In the genomic region with DNA sequence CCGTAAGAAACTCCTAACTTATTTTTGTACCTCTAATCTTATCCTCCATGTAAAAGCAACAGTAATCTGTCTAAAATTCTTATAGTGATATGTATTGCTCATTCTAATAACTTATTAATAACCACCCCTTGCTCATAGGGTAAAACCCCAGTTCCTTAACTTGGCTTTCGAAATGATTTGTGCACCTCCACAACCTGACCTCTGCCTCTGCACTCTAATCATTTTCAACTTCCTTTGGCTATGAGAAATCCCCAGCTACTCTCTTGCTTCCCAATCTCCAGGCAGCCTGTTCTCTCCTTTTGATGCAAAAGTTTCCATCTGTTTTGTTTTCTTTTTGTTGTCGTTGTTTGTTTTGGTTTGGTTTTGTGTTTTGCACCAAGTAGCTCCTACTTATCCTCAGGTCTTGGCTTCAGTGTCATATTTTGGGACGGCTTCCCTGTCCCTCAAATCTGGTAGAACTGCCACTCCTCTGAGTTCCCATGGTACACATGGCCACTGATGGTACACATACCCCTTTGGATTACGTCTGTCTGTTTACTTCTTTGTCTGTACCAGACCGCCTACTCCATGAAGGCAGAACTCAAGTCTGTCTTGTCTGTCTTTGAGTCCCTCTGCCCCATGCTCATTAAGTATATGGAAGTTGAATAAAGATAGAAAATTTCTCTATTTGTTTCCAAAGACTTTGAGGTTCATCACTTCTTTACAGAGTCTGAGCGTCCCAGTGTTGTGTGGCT, we compare ENCODE assay signal across 9 cellular contexts.
DNase-seq lines count a peak whose midpoint lies in the region; ATAC-seq, FAIRE-seq and TF ChIP-seq lines count a peak whose summit lies in the region.
"Had no signal": no experiment of that assay in that cellular context is flagged by ENCODE, and none has a peak within 500 bp of the region (broad histone marks: within the 10 kb centered on the region; RNA-seq: fewer than 3 reads in every experiment).

No MANE protein-coding gene starts in this region.

- no TSS peak for BruUV-seq in IMR-90 (replicated peaks; lab: Mats Ljungman, UMichigan)

- no peaks in the 10 kb centered on the region for H3K36me3 ChIP-seq in IMR-90 (ENCODE audit: control insufficient read depth, insufficient read depth, low read length)
- no peaks in the 10 kb centered on the region for H3K36me3 ChIP-seq in smooth muscle cell (ENCODE audit: low read depth)
- no peaks in the 10 kb centered on the region for H3K36me3 ChIP-seq in BE2C

- no peak overlapping the region for H2BK5ac ChIP-seq in IMR-90 (ENCODE audit: low read depth, low read length, poor library complexity, severe bottlenecking)

- no peak overlapping the region; the same call in 1 of the 2 replicates for H3K18ac ChIP-seq in IMR-90 (ENCODE audit: low read depth, low read length)

- H3K27me3 ChIP-seq in IMR-90 (ENCODE audit: control insufficient read depth, insufficient read depth, low read length) = no peaks in the 10 kb centered on the region
- H3K27me3 ChIP-seq in smooth muscle cell (ENCODE audit: low read depth) = no peaks in the 10 kb centered on the region
- no peaks in the 10 kb centered on the region for H3K27me3 ChIP-seq in BE2C

- no peak for FAIRE-seq in GM12891 (lab: Jason Lieb, UNC)
- FAIRE-seq: colon had no signal

- H3K9me3 ChIP-seq in IMR-90 (ENCODE audit: control insufficient read depth, insufficient read depth, low read length) = no peaks in the 10 kb centered on the region
- H3K9me3 ChIP-seq in smooth muscle cell (replicated peaks; ENCODE audit: low read depth) = no peaks in the 10 kb centered on the region
- no peaks in the 10 kb centered on the region for H3K9me3 ChIP-seq in BE2C

- H2BK15ac ChIP-seq in IMR-90 (ENCODE audit: low read depth, low read length) = peak overlapping the region; percentile 35; the same call in 1 of the 3 replicates

- ATAC-seq in GM19324 (IDR thresholded peaks at IDR 0.05; ENCODE audit: low FRiP score, unreplicated experiment) (peak; percentile 83), HG02840 (IDR thresholded peaks at IDR 0.05; ENCODE audit: low FRiP score, unreplicated experiment) (peak; percentile 87), IMR-90 (ENCODE audit: low read depth) (no peak)

- no peak for DNase-seq in GM12891 (ENCODE audit: insufficient read length, low spot score)
- no peak for DNase-seq in IMR-90
- DNase-seq in smooth muscle cell (lab: John Stamatoyannopoulos, UW; ENCODE audit: unreplicated experiment) = no peak
- no peak for DNase-seq in BE2C
- DNase-seq in NCI-H1048 (lab: John Stamatoyannopoulos, UW) = no peak
- DNase-seq in NCI-H526 (lab: John Stamatoyannopoulos, UW) = no peak

- no peak overlapping the region for H3K23ac ChIP-seq in IMR-90 (ENCODE audit: low read depth, low read length)

- H2AK9ac ChIP-seq in IMR-90 (replicated peaks; ENCODE audit: low read depth, low read length, poor library complexity) = no peak overlapping the region

- H3K9ac ChIP-seq in IMR-90 (ENCODE audit: low read depth, low read length) (no peak overlapping the region), smooth muscle cell (ENCODE audit: low read depth) (no peak overlapping the region)

- POLR2A ChIA-PET in IMR-90 (lab: Charles Lee; ENCODE audit: unreplicated experiment) = no interaction called here

- peak overlapping the region; percentile 40; the same call in 1 of the 2 replicates for H3K4ac ChIP-seq in IMR-90 (ENCODE audit: low read depth, low read length)

- peak overlapping the region; percentile 75 for H2AK5ac ChIP-seq in IMR-90 (ENCODE audit: low read depth, low read length)

- TF ChIP-seq RAD21 in IMR-90 (IDR thresholded peaks at IDR 0.05; ENCODE audit: low read length) = no peak

- peaks cover 18% of the 10 kb centered on the region for H3F3A ChIP-seq in smooth muscle cell (ENCODE audit: low read depth)

- peaks cover 8% of the 10 kb centered on the region; the same call in 1 of the 2 replicates for H3K4me1 ChIP-seq in IMR-90 (ENCODE audit: control insufficient read depth, insufficient read depth, low read length)
- peaks cover 5% of the 10 kb centered on the region for H3K4me1 ChIP-seq in smooth muscle cell (ENCODE audit: low read depth)
- no peaks in the 10 kb centered on the region for H3K4me1 ChIP-seq in BE2C

- H3K4me3 ChIP-seq in IMR-90 (ENCODE audit: insufficient read depth, low read depth, low read length) (no peak overlapping the region), smooth muscle cell (no peak overlapping the region), BE2C (ENCODE audit: low read depth, low read length) (no peak overlapping the region)

- dilution Hi-C loops in IMR-90 (cut with HindIII; ENCODE audit: low sequenced_read_pairs, unreplicated experiment) = no loop called here

- no peak overlapping the region for H2AFZ ChIP-seq in IMR-90 (replicated peaks; ENCODE audit: low read length, poor library complexity)
- no peak overlapping the region for H2AFZ ChIP-seq in smooth muscle cell (ENCODE audit: low read depth)

- H4K20me1 ChIP-seq in IMR-90 (ENCODE audit: insufficient read depth, low read length) (no peaks in the 10 kb centered on the region), smooth muscle cell (ENCODE audit: low read depth) (no peaks in the 10 kb centered on the region)

- H4K91ac ChIP-seq in IMR-90 (ENCODE audit: insufficient read depth, low read depth, low read length) = no peak overlapping the region

- H3K27ac ChIP-seq in IMR-90 (ENCODE audit: insufficient read depth, low read length) (no peak overlapping the region), smooth muscle cell (ENCODE audit: low read depth) (no peak overlapping the region)

- H3K79me2 ChIP-seq in smooth muscle cell (ENCODE audit: low read depth) = no peaks in the 10 kb centered on the region

- TF ChIP-seq POLR2A in GM12891 (IDR thresholded peaks at IDR 0.05; ENCODE audit: low read depth, low read length) (no peak), IMR-90 (IDR thresholded peaks at IDR 0.05; ENCODE audit: low read depth, low read length) (no peak)

- intact Hi-C loops in IMR-90 (cut with micrococcal nuclease) = no loop called here

- H3K4me2 ChIP-seq in IMR-90 (ENCODE audit: low read depth, low read length) = no peak overlapping the region
- H3K4me2 ChIP-seq in smooth muscle cell = no peak overlapping the region

- 78% methylated on average over 1 of the region's 7 CpGs; no CpG with 5 or more reads in 1 of the 2 experiments for WGBS in IMR-90 (ENCODE audit: extremely low coverage in 2 of 2, insufficient read length in 1 of 2), 2 experiments
- 92% methylated on average over 7 of the region's 7 CpGs for WGBS in smooth muscle cell (ENCODE audit: low lambda C conversion rate)

- TF ChIP-seq CTCF in IMR-90 (conservative IDR thresholded peaks at IDR 0.05; ENCODE audit: low read depth, low read length) = no peak
- no peak for TF ChIP-seq CTCF in smooth muscle cell (IDR thresholded peaks at IDR 0.05; ENCODE audit: borderline replicate concordance, insufficient read depth, poor library complexity, severe bottlenecking)
- no peak for TF ChIP-seq CTCF in BE2C (IDR thresholded peaks at IDR 0.05; ENCODE audit: low read depth, low read length)

- H3K79me1 ChIP-seq in IMR-90 (ENCODE audit: low read depth in 1 of 2, low read length in 2 of 2) = no peaks in the 10 kb centered on the region

- 0 out of 2 replicates have a peak overlapping the region, but pooled peaks have one; percentile 20 for H3K14ac ChIP-seq in IMR-90 (replicated peaks; ENCODE audit: low read depth, low read length)

- H3K56ac ChIP-seq in IMR-90 (ENCODE audit: extremely low read depth, insufficient read depth, low read length) = no peak overlapping the region

- peak overlapping the region; percentile 42 for H2BK120ac ChIP-seq in IMR-90 (ENCODE audit: low read depth, low read length)

- H3K9me1 ChIP-seq in IMR-90 (ENCODE audit: insufficient read depth, low read length) = no peaks in the 10 kb centered on the region

- 0 out of 4 replicates have a peak overlapping the region, but pooled peaks of 1 of the 2 experiments have one; percentile 25 for H4K8ac ChIP-seq in IMR-90 (ENCODE audit: low read depth in 2 of 2, low read length in 2 of 2)

- CTCF ChIA-PET in IMR-90 (lab: Yijun Ruan, JAX) = no interaction called here

- no peak overlapping the region for H4K5ac ChIP-seq in IMR-90 (ENCODE audit: low read depth, low read length)

- in situ Hi-C loops in IMR-90 (cut with MboI; ENCODE audit: low sequenced_read_pairs) = no loop called here

- peak overlapping the region; percentile 44; the same call in 1 of the 2 replicates for H2BK20ac ChIP-seq in IMR-90 (ENCODE audit: low read depth, low read length)

TF ChIP-seq in GM12891, 5 proteins besides CTCF, POLR2A, EP300 and RAD21:
- TF ChIP-seq TAF1 (IDR thresholded peaks at IDR 0.05; ENCODE audit: low read depth, low read length) (no peak), SPI1 (IDR thresholded peaks at IDR 0.05; ENCODE audit: low read depth, low read length) (peak; percentile 88), POLR2AphosphoS5 (IDR thresholded peaks at IDR 0.05; ENCODE audit: low read depth, low read length) (no peak)

TF ChIP-seq in IMR-90, 13 proteins besides CTCF, POLR2A, EP300 and RAD21:
- TF ChIP-seq RFX5 (IDR thresholded peaks at IDR 0.05; ENCODE audit: low read depth, low read length) (no peak), MAFK (IDR thresholded peaks at IDR 0.05; ENCODE audit: low read depth, low read length) (no peak), CEBPB (IDR thresholded peaks at IDR 0.05; ENCODE audit: low read depth, low read length) (no peak), MXI1 (IDR thresholded peaks at IDR 0.05; ENCODE audit: borderline replicate concordance, low read depth, low read length) (no peak), ELK1 (IDR thresholded peaks at IDR 0.05; ENCODE audit: borderline replicate concordance, low read depth, low read length) (no peak), CHD1 (IDR thresholded peaks at IDR 0.05; ENCODE audit: low read depth, low read length) (no peak), BHLHE40 (IDR thresholded peaks at IDR 0.05; ENCODE audit: low read depth, low read length) (no peak), FOS (IDR thresholded peaks at IDR 0.05; ENCODE audit: low read depth, low read length) (no peak)
- TF ChIP-seq, protein P1, sequence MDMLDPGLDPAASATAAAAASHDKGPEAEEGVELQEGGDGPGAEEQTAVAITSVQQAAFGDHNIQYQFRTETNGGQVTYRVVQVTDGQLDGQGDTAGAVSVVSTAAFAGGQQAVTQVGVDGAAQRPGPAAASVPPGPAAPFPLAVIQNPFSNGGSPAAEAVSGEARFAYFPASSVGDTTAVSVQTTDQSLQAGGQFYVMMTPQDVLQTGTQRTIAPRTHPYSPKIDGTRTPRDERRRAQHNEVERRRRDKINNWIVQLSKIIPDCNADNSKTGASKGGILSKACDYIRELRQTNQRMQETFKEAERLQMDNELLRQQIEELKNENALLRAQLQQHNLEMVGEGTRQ (IDR thresholded peaks at IDR 0.05; ENCODE audit: low read depth, low read length) = no peak
